1 cellular context compared by ENCODE assay signal in the genomic region with DNA sequence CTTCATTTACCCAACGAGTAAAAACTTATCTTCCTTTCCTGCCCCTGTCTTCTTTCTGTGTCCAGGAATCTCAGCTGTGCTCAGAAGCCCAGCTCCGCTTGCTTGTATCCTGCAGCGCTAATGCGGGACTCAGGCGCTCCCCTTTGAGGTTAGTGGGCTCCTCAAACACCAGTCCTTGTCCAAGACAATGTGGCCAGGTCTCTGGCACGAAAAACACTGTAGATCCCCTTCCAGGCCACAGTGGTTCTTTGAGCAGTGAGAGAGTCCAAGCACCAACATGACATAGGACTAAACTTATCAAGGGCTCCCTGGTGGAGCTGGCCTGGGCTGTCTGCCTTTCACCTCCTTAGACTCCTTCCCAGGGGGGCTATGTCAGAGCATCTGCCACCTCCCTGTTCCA.
TF ChIP-seq lines count a peak whose summit lies in the region.

No MANE protein-coding gene starts in this region.

TF ChIP-seq in GM23338, 12 proteins besides CTCF, POLR2A, EP300 and RAD21 (continued from another document):
- TF ChIP-seq JUNB (IDR thresholded peaks at IDR 0.05; ENCODE audit: unreplicated experiment): no peak
- TF ChIP-seq CREB1 (CRISPR knock-in tag; IDR thresholded peaks at IDR 0.05; ENCODE audit: low read depth): no peak
- TF ChIP-seq, protein P1, sequence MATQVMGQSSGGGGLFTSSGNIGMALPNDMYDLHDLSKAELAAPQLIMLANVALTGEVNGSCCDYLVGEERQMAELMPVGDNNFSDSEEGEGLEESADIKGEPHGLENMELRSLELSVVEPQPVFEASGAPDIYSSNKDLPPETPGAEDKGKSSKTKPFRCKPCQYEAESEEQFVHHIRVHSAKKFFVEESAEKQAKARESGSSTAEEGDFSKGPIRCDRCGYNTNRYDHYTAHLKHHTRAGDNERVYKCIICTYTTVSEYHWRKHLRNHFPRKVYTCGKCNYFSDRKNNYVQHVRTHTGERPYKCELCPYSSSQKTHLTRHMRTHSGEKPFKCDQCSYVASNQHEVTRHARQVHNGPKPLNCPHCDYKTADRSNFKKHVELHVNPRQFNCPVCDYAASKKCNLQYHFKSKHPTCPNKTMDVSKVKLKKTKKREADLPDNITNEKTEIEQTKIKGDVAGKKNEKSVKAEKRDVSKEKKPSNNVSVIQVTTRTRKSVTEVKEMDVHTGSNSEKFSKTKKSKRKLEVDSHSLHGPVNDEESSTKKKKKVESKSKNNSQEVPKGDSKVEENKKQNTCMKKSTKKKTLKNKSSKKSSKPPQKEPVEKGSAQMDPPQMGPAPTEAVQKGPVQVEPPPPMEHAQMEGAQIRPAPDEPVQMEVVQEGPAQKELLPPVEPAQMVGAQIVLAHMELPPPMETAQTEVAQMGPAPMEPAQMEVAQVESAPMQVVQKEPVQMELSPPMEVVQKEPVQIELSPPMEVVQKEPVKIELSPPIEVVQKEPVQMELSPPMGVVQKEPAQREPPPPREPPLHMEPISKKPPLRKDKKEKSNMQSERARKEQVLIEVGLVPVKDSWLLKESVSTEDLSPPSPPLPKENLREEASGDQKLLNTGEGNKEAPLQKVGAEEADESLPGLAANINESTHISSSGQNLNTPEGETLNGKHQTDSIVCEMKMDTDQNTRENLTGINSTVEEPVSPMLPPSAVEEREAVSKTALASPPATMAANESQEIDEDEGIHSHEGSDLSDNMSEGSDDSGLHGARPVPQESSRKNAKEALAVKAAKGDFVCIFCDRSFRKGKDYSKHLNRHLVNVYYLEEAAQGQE (IDR thresholded peaks at IDR 0.05; ENCODE audit: unreplicated experiment): no peak
- TF ChIP-seq, protein P2, sequence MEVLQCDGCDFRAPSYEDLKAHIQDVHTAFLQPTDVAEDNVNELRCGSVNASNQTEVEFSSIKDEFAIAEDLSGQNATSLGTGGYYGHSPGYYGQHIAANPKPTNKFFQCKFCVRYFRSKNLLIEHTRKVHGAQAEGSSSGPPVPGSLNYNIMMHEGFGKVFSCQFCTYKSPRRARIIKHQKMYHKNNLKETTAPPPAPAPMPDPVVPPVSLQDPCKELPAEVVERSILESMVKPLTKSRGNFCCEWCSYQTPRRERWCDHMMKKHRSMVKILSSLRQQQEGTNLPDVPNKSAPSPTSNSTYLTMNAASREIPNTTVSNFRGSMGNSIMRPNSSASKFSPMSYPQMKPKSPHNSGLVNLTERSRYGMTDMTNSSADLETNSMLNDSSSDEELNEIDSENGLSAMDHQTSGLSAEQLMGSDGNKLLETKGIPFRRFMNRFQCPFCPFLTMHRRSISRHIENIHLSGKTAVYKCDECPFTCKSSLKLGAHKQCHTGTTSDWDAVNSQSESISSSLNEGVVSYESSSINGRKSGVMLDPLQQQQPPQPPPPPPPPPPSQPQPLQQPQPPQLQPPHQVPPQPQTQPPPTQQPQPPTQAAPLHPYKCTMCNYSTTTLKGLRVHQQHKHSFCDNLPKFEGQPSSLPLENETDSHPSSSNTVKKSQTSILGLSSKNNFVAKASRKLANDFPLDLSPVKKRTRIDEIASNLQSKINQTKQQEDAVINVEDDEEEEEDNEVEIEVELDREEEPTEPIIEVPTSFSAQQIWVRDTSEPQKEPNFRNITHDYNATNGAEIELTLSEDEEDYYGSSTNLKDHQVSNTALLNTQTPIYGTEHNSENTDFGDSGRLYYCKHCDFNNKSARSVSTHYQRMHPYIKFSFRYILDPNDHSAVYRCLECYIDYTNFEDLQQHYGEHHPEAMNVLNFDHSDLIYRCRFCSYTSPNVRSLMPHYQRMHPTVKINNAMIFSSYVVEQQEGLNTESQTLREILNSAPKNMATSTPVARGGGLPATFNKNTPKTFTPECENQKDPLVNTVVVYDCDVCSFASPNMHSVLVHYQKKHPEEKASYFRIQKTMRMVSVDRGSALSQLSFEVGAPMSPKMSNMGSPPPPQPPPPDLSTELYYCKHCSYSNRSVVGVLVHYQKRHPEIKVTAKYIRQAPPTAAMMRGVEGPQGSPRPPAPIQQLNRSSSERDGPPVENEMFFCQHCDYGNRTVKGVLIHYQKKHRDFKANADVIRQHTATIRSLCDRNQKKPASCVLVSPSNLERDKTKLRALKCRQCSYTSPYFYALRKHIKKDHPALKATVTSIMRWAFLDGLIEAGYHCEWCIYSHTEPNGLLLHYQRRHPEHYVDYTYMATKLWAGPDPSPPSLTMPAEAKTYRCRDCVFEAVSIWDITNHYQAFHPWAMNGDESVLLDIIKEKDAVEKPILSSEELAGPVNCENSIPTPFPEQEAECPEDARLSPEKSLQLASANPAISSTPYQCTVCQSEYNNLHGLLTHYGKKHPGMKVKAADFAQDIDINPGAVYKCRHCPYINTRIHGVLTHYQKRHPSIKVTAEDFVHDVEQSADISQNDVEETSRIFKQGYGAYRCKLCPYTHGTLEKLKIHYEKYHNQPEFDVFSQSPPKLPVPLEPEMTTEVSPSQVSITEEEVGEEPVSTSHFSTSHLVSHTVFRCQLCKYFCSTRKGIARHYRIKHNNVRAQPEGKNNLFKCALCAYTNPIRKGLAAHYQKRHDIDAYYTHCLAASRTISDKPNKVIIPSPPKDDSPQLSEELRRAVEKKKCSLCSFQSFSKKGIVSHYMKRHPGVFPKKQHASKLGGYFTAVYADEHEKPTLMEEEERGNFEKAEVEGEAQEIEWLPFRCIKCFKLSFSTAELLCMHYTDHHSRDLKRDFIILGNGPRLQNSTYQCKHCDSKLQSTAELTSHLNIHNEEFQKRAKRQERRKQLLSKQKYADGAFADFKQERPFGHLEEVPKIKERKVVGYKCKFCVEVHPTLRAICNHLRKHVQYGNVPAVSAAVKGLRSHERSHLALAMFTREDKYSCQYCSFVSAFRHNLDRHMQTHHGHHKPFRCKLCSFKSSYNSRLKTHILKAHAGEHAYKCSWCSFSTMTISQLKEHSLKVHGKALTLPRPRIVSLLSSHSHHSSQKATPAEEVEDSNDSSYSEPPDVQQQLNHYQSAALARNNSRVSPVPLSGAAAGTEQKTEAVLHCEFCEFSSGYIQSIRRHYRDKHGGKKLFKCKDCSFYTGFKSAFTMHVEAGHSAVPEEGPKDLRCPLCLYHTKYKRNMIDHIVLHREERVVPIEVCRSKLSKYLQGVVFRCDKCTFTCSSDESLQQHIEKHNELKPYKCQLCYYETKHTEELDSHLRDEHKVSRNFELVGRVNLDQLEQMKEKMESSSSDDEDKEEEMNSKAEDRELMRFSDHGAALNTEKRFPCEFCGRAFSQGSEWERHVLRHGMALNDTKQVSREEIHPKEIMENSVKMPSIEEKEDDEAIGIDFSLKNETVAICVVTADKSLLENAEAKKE (CRISPR knock-in tag; IDR thresholded peaks at IDR 0.05): no peak
- TF ChIP-seq, protein P3, sequence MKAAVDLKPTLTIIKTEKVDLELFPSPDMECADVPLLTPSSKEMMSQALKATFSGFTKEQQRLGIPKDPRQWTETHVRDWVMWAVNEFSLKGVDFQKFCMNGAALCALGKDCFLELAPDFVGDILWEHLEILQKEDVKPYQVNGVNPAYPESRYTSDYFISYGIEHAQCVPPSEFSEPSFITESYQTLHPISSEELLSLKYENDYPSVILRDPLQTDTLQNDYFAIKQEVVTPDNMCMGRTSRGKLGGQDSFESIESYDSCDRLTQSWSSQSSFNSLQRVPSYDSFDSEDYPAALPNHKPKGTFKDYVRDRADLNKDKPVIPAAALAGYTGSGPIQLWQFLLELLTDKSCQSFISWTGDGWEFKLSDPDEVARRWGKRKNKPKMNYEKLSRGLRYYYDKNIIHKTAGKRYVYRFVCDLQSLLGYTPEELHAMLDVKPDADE (IDR thresholded peaks at IDR 0.05): no peak
- TF ChIP-seq POLR2AphosphoS5 (IDR thresholded peaks at IDR 0.05; ENCODE audit: low read depth): no peak
TF ChIP-seq in GM23338: peak in this region for 0.
